26 cellular contexts compared by ENCODE assay signal in genomic region chr18:11246466-11246865, GRCh38.
A peak's percentile ranks its signal among the peaks of the same experiment; 100 is the strongest.
DNase-seq lines count a peak whose midpoint lies in the region; ATAC-seq and TF ChIP-seq lines count a peak whose summit lies in the region.
"Had no signal": no experiment of that assay in that cellular context is flagged by ENCODE, and none has a peak within 500 bp of the region (broad histone marks: within the 10 kb centered on the region; RNA-seq: fewer than 3 reads in every experiment).

No MANE protein-coding gene starts in this region.

- TF ChIP-seq POLR2A in gastroesophageal sphincter (IDR thresholded peaks at IDR 0.05): no peak

- H3K79me2 ChIP-seq in mammary epithelial cell (ENCODE audit: insufficient read depth, low read length) (no peaks in the 10 kb centered on the region), hepatocyte (no peaks in the 10 kb centered on the region)

- H3K36me3 ChIP-seq in mammary epithelial cell (ENCODE audit: insufficient read depth, low read length) (no peaks in the 10 kb centered on the region), adipocyte (ENCODE audit: control insufficient read depth, insufficient read depth, low read length, severe bottlenecking) (no peaks in the 10 kb centered on the region), gastroesophageal sphincter (no peaks in the 10 kb centered on the region), hepatocyte (replicated peaks; ENCODE audit: insufficient read depth, low read depth) (no peaks in the 10 kb centered on the region)
- H3K36me3 ChIP-seq: left ventricle myocardium inferior had no signal

- CTCF ChIA-PET in MCF 10A (lab: Yijun Ruan, JAX) (interaction anchor here (1.8 to 2.0 kb wide), 2 partner anchors 265 to 307 kb away, joined by 5 to 6 read pairs; no protein-coding TSS in a partner anchor), mammary epithelial cell (lab: Charles Lee; ENCODE audit: low non-redundant PET) (no interaction called here)

- H3K4me1 Mint-ChIP-seq in MCF 10A (ENCODE audit: insufficient read depth, unreplicated experiment): peaks cover 3% of the 10 kb centered on the region
- H3K4me1 Mint-ChIP-seq: activated naive CD8-positive, alpha-beta T cell treated with anti-CD3 and anti-CD28 coated beads for 36 hours; activated T-helper 17 cell treated with anti-CD3 and anti-CD28 coated beads, Interleukin-2, amount 50 U/mL, for 72 hours; brain; endodermal cell; stimulated activated memory B cell treated with anti-CD40 and anti-IgM and Interleukin-4, amounts not matched to agents 10 μg/mL and 1 μg/mL and 100 μg/mL, for 72 hours; WTC11 had no signal

- no peaks in the 10 kb centered on the region for H4K20me1 ChIP-seq in mammary epithelial cell (ENCODE audit: insufficient read depth, low read length)
- H4K20me1 ChIP-seq in hepatocyte (ENCODE audit: insufficient read depth, poor library complexity, severe bottlenecking): no peaks in the 10 kb centered on the region

- H3K36me3 Mint-ChIP-seq in MCF 10A (ENCODE audit: insufficient read depth, unreplicated experiment): no peaks in the 10 kb centered on the region
- H3K36me3 Mint-ChIP-seq: activated naive CD8-positive, alpha-beta T cell treated with anti-CD3 and anti-CD28 coated beads for 36 hours; brain; stimulated activated memory B cell treated with anti-CD40 and anti-IgM and Interleukin-4, amounts not matched to agents 10 μg/mL and 1 μg/mL and 100 μg/mL, for 72 hours; WTC11 had no signal

- POLR2A ChIA-PET in MCF 10A (lab: Yijun Ruan, JAX): no interaction called here

- no peak for TF ChIP-seq EP300 in gastroesophageal sphincter (IDR thresholded peaks at IDR 0.05)

- in situ Hi-C loops in mammary epithelial cell (cut with MboI; ENCODE audit: low sequenced_read_pairs in 2 of 2): no loop called here

- no peak overlapping the region for H3K4me2 ChIP-seq in mammary epithelial cell (ENCODE audit: insufficient read depth, low read depth, low read length)
- H3K4me2 ChIP-seq in hepatocyte: no peak overlapping the region

- no peak overlapping the region for H3K4me3 Mint-ChIP-seq in MCF 10A (ENCODE audit: unreplicated experiment)
- H3K4me3 Mint-ChIP-seq: activated naive CD8-positive, alpha-beta T cell treated with anti-CD3 and anti-CD28 coated beads for 36 hours; activated T-helper 17 cell treated with anti-CD3 and anti-CD28 coated beads, Interleukin-2, amount 50 U/mL, for 72 hours; brain; endodermal cell; stimulated activated memory B cell treated with anti-CD40 and anti-IgM and Interleukin-4, amounts not matched to agents 10 μg/mL and 1 μg/mL and 100 μg/mL, for 72 hours; WTC11 had no signal

- H3K4me1 ChIP-seq in mammary epithelial cell (ENCODE audit: insufficient read depth, low read length): no peaks in the 10 kb centered on the region
- H3K4me1 ChIP-seq in adipocyte (ENCODE audit: control insufficient read depth, insufficient read depth, low read length): peaks cover 24% of the 10 kb centered on the region
- no peaks in the 10 kb centered on the region for H3K4me1 ChIP-seq in gastroesophageal sphincter
- H3K4me1 ChIP-seq in hepatocyte (ENCODE audit: insufficient read depth): peaks cover 5% of the 10 kb centered on the region
- H3K4me1 ChIP-seq: left ventricle myocardium inferior, testis had no signal

- no peak overlapping the region for H3K27ac ChIP-seq in mammary epithelial cell (ENCODE audit: insufficient read depth, low read depth, low read length)
- no peak overlapping the region for H3K27ac ChIP-seq in gastroesophageal sphincter
- no peak overlapping the region for H3K27ac ChIP-seq in hepatocyte
- H3K27ac ChIP-seq: 22Rv1, HL-60, left ventricle myocardium inferior, testis had no signal

- dilution Hi-C loops in mammary epithelial cell (cut with HindIII; ENCODE audit: low sequenced_read_pairs): no loop called here

- BruUV-seq in MCF 10A (replicated peaks; lab: Mats Ljungman, UMichigan) (no TSS peak), mammary epithelial cell (replicated peaks; lab: Mats Ljungman, UMichigan) (no TSS peak)

- no peaks in the 10 kb centered on the region for H3K9me3 Mint-ChIP-seq in MCF 10A (ENCODE audit: unreplicated experiment)
- H3K9me3 Mint-ChIP-seq: activated naive CD8-positive, alpha-beta T cell treated with anti-CD3 and anti-CD28 coated beads for 36 hours; activated T-helper 17 cell treated with anti-CD3 and anti-CD28 coated beads, Interleukin-2, amount 50 U/mL, for 72 hours; endodermal cell; stimulated activated memory B cell treated with anti-CD40 and anti-IgM and Interleukin-4, amounts not matched to agents 10 μg/mL and 1 μg/mL and 100 μg/mL, for 72 hours had no signal

- intact Hi-C loops in MCF 10A (cut with micrococcal nuclease): no loop called here
- intact Hi-C loops in mammary epithelial cell (cut with micrococcal nuclease): no loop called here
- intact Hi-C loops in posterior cingulate gyrus (cut with DNase I): no loop called here

- no peak overlapping the region for H3K27ac Mint-ChIP-seq in MCF 10A (ENCODE audit: low read depth, unreplicated experiment)
- H3K27ac Mint-ChIP-seq: activated naive CD8-positive, alpha-beta T cell treated with anti-CD3 and anti-CD28 coated beads for 36 hours; activated T-helper 17 cell treated with anti-CD3 and anti-CD28 coated beads, Interleukin-2, amount 50 U/mL, for 72 hours; brain; endodermal cell; progenitor cell of endocrine pancreas; stimulated activated memory B cell treated with anti-CD40 and anti-IgM and Interleukin-4, amounts not matched to agents 10 μg/mL and 1 μg/mL and 100 μg/mL, for 72 hours; WTC11 had no signal

- H3K27me3 Mint-ChIP-seq in MCF 10A (ENCODE audit: insufficient read depth, unreplicated experiment): no peaks in the 10 kb centered on the region
- H3K27me3 Mint-ChIP-seq: activated naive CD8-positive, alpha-beta T cell treated with anti-CD3 and anti-CD28 coated beads for 36 hours; stimulated activated memory B cell treated with anti-CD40 and anti-IgM and Interleukin-4, amounts not matched to agents 10 μg/mL and 1 μg/mL and 100 μg/mL, for 72 hours had no signal

- H3K9ac ChIP-seq in mammary epithelial cell (ENCODE audit: insufficient read depth, low read length) (no peak overlapping the region), adipocyte (ENCODE audit: low read length) (no peak overlapping the region)

- DNase-seq in MCF 10A (ENCODE audit: unreplicated experiment) (peak; percentile 4), mammary epithelial cell (no peak), adipocyte (ENCODE audit: low read depth) (peak; percentile 28), DMS53 treated with DMSO at 0.1 percent for 48 hours (lab: John Stamatoyannopoulos, UW; ENCODE audit: unreplicated experiment) (no peak), posterior cingulate gyrus (no peak), hepatocyte (ENCODE audit: low spot score) (no peak)
- DNase-seq in stimulated activated CD4-positive, alpha-beta T cell treated with anti-CD3 and anti-CD28 coated beads, Interleukin-4, amount 100 ng/mL, for 4 hours: no peak
- DNase-seq: activated naive CD8-positive, alpha-beta T cell treated with anti-CD3 and anti-CD28 coated beads for 36 hours; cortex of kidney; DMS79 treated with DMSO at 0.1 percent for 48 hours; endodermal cell; left ventricle myocardium inferior; NCI-H1436; NCI-H526 treated with DMSO at 0.1 percent for 48 hours; stimulated activated CD4-positive, alpha-beta T cell treated with anti-CD3 and anti-CD28 coated beads, Interleukin-2, amount 100 ng/mL, for 24 hours; testis had no signal

- H3K9me2 ChIP-seq in hepatocyte (replicated peaks; ENCODE audit: insufficient read depth): no peaks in the 10 kb centered on the region

- H3K4me3 ChIP-seq in mammary epithelial cell (replicated peaks in 1 of 3; ENCODE audit: insufficient read depth in 1 of 3, low read depth in 2 of 3, low read length in 3 of 3) (no peak overlapping the region), adipocyte (ENCODE audit: low read length) (peak overlapping the region; percentile 61), gastroesophageal sphincter (no peak overlapping the region), hepatocyte (no peak overlapping the region)
- H3K4me3 ChIP-seq: left ventricle myocardium inferior, skin epidermis, testis had no signal

- 73% methylated on average over 8 of the region's 8 CpGs for WGBS in mammary epithelial cell (ENCODE audit: low coverage, missing lambda C conversion rate)
- WGBS in gastroesophageal sphincter (ENCODE audit: low coverage in 1 of 2), 2 donors: 67 to 73% methylated on average over 7 to 8 of the region's 8 CpGs
- WGBS in hepatocyte (ENCODE audit: low lambda C conversion rate, missing lambda C conversion rate): 87% methylated on average over 8 of the region's 8 CpGs

- ATAC-seq in gastroesophageal sphincter: peak; percentile 50
- ATAC-seq: activated T-helper 17 cell treated with anti-CD3 and anti-CD28 coated beads, Interleukin-2, amount 50 U/mL, for 72 hours; SK-N-SH treated with all-trans-retinoic acid at 6 μM for 48 hours; stimulated activated memory B cell treated with anti-CD40 and anti-IgM and Interleukin-4, amounts not matched to agents 10 μg/mL and 1 μg/mL and 100 μg/mL, for 72 hours; WTC11 had no signal

- no peaks in the 10 kb centered on the region for H3K27me3 ChIP-seq in mammary epithelial cell (ENCODE audit: insufficient read depth, low read length)
- H3K27me3 ChIP-seq in adipocyte (replicated peaks; ENCODE audit: control insufficient read depth, insufficient read depth, low read length): no peaks in the 10 kb centered on the region
- H3K27me3 ChIP-seq in gastroesophageal sphincter: no peaks in the 10 kb centered on the region
- H3K27me3 ChIP-seq in hepatocyte: no peaks in the 10 kb centered on the region
- H3K27me3 ChIP-seq: testis had no signal

- H2AFZ ChIP-seq in mammary epithelial cell (ENCODE audit: low read depth, low read length) (no peak overlapping the region), hepatocyte (no peak overlapping the region)

- peaks cover 15% of the 10 kb centered on the region for H3K9me3 ChIP-seq in mammary epithelial cell (replicated peaks; ENCODE audit: insufficient read depth, low read length)
- no peaks in the 10 kb centered on the region for H3K9me3 ChIP-seq in adipocyte (ENCODE audit: control insufficient read depth, low read length)
- H3K9me3 ChIP-seq in gastroesophageal sphincter: no peaks in the 10 kb centered on the region
- H3K9me3 ChIP-seq in hepatocyte (ENCODE audit: low read depth): no peaks in the 10 kb centered on the region
- H3K9me3 ChIP-seq: testis had no signal

- TF ChIP-seq CTCF in MCF 10A (IDR thresholded peaks at IDR 0.05; ENCODE audit: unreplicated experiment) (no peak), mammary epithelial cell (conservative IDR thresholded peaks at IDR 0.05 in 1 of 2, IDR thresholded peaks at IDR 0.05 in 1 of 2; ENCODE audit: extremely low read depth in 1 of 2, insufficient read depth in 1 of 2, low read depth in 1 of 2, low read length in 2 of 2) (no peak), gastroesophageal sphincter (IDR thresholded peaks at IDR 0.05) (no peak), hepatocyte (IDR thresholded peaks at IDR 0.05; ENCODE audit: poor library complexity) (no peak)

Comparison
In these comparisons a context has a peak if more than half of its experiments do, and no peak if none do; other contexts are left out.
1. DNase-seq: peak in MCF 10A (single experiment) and adipocyte (single experiment); none in mammary epithelial cell (single experiment), DMS53 treated with DMSO at 0.1 percent for 48 hours (single experiment), stimulated activated CD4-positive, alpha-beta T cell treated with anti-CD3 and anti-CD28 coated beads, Interleukin-4, amount 100 ng/mL, for 4 hours (0 of 2), posterior cingulate gyrus (0 of 10) and hepatocyte (single experiment).